ENCODE assay signal across 21 cellular contexts in genomic region chr22:40979871-40980270, GRCh38. TPM values are rescaled to one million over a fixed set of nuclear protein-coding genes. Genes with fewer than 3 reads are reported as not detected.
DNase-seq lines count a peak whose midpoint lies in the region; ATAC-seq and TF ChIP-seq lines count a peak whose summit lies in the region.
"Had no signal": no experiment of that assay in that cellular context is flagged by ENCODE, and none has a peak within 500 bp of the region (broad histone marks: within the 10 kb centered on the region; RNA-seq: fewer than 3 reads in every experiment).

No MANE protein-coding gene starts in this region.

- H4K91ac ChIP-seq in neuronal stem cell (ENCODE audit: low read depth, low read length, poor library complexity) = no peak overlapping the region

- H3K23ac ChIP-seq in neuronal stem cell (ENCODE audit: low read depth, low read length, poor library complexity) = no peak overlapping the region

- no peak for TF ChIP-seq CTCF in GM23338 (conservative IDR thresholded peaks at IDR 0.05; ENCODE audit: low read depth in 2 of 2)
- no peak for TF ChIP-seq CTCF in WTC11 (IDR thresholded peaks at IDR 0.05)
- TF ChIP-seq CTCF in mesothelial cell of epicardium (IDR thresholded peaks at IDR 0.05; ENCODE audit: unreplicated experiment) = no peak
- TF ChIP-seq CTCF in upper lobe of left lung (IDR thresholded peaks at IDR 0.05) = no peak

- no peak overlapping the region for H2BK12ac ChIP-seq in neuronal stem cell (ENCODE audit: low read length)

- no peak overlapping the region for H3K18ac ChIP-seq in neuronal stem cell (ENCODE audit: low read length)

- CTCF ChIA-PET in WTC11 (lab: Charles Lee) = interaction anchor here (1.8 kb wide), 1 partner anchor 258 kb away, joined by 8 read pairs; no protein-coding TSS in a partner anchor

- H3K27me3 Mint-ChIP-seq in GM23338 (ENCODE audit: insufficient read depth, low read depth, poor library complexity) = no peaks in the 10 kb centered on the region
- H3K27me3 Mint-ChIP-seq in WTC11 (ENCODE audit: low read depth) = no peaks in the 10 kb centered on the region
- no peaks in the 10 kb centered on the region for H3K27me3 Mint-ChIP-seq in mesothelial cell of epicardium (ENCODE audit: low read depth)
- H3K27me3 Mint-ChIP-seq: B cell; CD4-positive, alpha-beta T cell had no signal

- no peaks in the 10 kb centered on the region for H3K4me1 Mint-ChIP-seq in GM23338
- H3K4me1 Mint-ChIP-seq in WTC11 = no peaks in the 10 kb centered on the region
- peaks cover 4% of the 10 kb centered on the region for H3K4me1 Mint-ChIP-seq in mesothelial cell of epicardium
- H3K4me1 Mint-ChIP-seq: CD8-positive, alpha-beta memory T cell; H9 had no signal

- no peak overlapping the region for H4K8ac ChIP-seq in neuronal stem cell (ENCODE audit: low read depth, low read length)

- no peak overlapping the region for H3K4me3 ChIP-seq in GM23338
- no peak overlapping the region for H3K4me3 ChIP-seq in neuronal stem cell (ENCODE audit: low read length in 2 of 2)
- H3K4me3 ChIP-seq in upper lobe of left lung = no peak overlapping the region
- H3K4me3 ChIP-seq: BLaER1, GM12878, GM23248 had no signal

- no peaks in the 10 kb centered on the region for H3K79me2 ChIP-seq in GM23338 (replicated peaks; ENCODE audit: insufficient read depth)

- H3K4ac ChIP-seq in neuronal stem cell (ENCODE audit: low read length) = no peak overlapping the region

- no peaks in the 10 kb centered on the region for H3K36me3 Mint-ChIP-seq in GM23338 (ENCODE audit: low read depth)
- no peaks in the 10 kb centered on the region for H3K36me3 Mint-ChIP-seq in WTC11
- H3K36me3 Mint-ChIP-seq in mesothelial cell of epicardium = no peaks in the 10 kb centered on the region
- H3K36me3 Mint-ChIP-seq: CD8-positive, alpha-beta memory T cell had no signal

- H3K4me1 ChIP-seq in GM23338 (ENCODE audit: insufficient read depth) (no peaks in the 10 kb centered on the region), neuronal stem cell (ENCODE audit: control insufficient read depth in 2 of 2, insufficient read depth in 1 of 2, low read depth in 1 of 2, low read length in 2 of 2) (no peaks in the 10 kb centered on the region), upper lobe of left lung (no peaks in the 10 kb centered on the region)

- H2BK5ac ChIP-seq in neuronal stem cell (ENCODE audit: low read length) = no peak overlapping the region

- no peak overlapping the region for H3K9ac ChIP-seq in neuronal stem cell (ENCODE audit: low read depth, low read length, poor library complexity)
- H3K9ac ChIP-seq: BLaER1, GM23248 had no signal

- H2BK120ac ChIP-seq in neuronal stem cell (ENCODE audit: low read depth, low read length) = no peak overlapping the region

- H3K4me2 ChIP-seq in GM23338 (no peak overlapping the region), neuronal stem cell (ENCODE audit: insufficient read depth, low read length, poor library complexity, severe bottlenecking) (no peak overlapping the region)
- H3K4me2 ChIP-seq: BLaER1 had no signal

- H3K27ac Mint-ChIP-seq in GM23338 (no peak overlapping the region; the same call in 1 of the 2 replicates), WTC11 (peak overlapping the region; percentile 24; the same call in 1 of the 2 replicates), mesothelial cell of epicardium (peak overlapping the region; percentile 43)
- H3K27ac Mint-ChIP-seq: B cell; CD4-positive, alpha-beta T cell; CD8-positive, alpha-beta memory T cell had no signal

- DNase-seq in GM23338 (ENCODE audit: low spot score) (no peak), WTC11 (ENCODE audit: low spot score) (no peak), mesothelial cell of epicardium (ENCODE audit: low spot score in 2 of 2, unreplicated experiment in 2 of 2) (no peak), neuronal stem cell (ENCODE audit: low spot score) (no peak), upper lobe of left lung (no peak), AG08395 (ENCODE audit: low spot score) (no peak)
- DNase-seq: CD4-positive, alpha-beta T cell; CD8-positive, alpha-beta memory T cell; DMS 273 treated with DMSO at 0.1 percent for 48 hours; DMS79; EL; GDM1; GM23248; H9 had no signal

- no peak for TF ChIP-seq EP300 in upper lobe of left lung (IDR thresholded peaks at IDR 0.05)

- no peak overlapping the region for H3K4me3 Mint-ChIP-seq in GM23338
- H3K4me3 Mint-ChIP-seq in WTC11 = no peak overlapping the region
- no peak overlapping the region for H3K4me3 Mint-ChIP-seq in mesothelial cell of epicardium
- H3K4me3 Mint-ChIP-seq: B cell; CD4-positive, alpha-beta T cell; CD8-positive, alpha-beta memory T cell; H9 had no signal

- H2AK5ac ChIP-seq in neuronal stem cell (ENCODE audit: low read depth, low read length) = no peak overlapping the region

- H2BK15ac ChIP-seq in neuronal stem cell (ENCODE audit: low read length) = no peak overlapping the region

- no CpG with 5 or more reads among the region's 8 CpGs for WGBS in neuronal stem cell (ENCODE audit: extremely low coverage in 2 of 2, insufficient read length in 2 of 2, insufficient replicate concordance in 1 of 2), 2 donors
- WGBS in upper lobe of left lung, 2 donors = 90 to 92% methylated on average over 8 of the region's 8 CpGs

- H3K27ac ChIP-seq in GM23338 (ENCODE audit: low read depth) = 0 out of 2 replicates have a peak overlapping the region, but pooled peaks have one; percentile 45
- H3K27ac ChIP-seq in neuronal stem cell (replicated peaks; ENCODE audit: low read length) = no peak overlapping the region
- no peak overlapping the region for H3K27ac ChIP-seq in upper lobe of left lung
- H3K27ac ChIP-seq: BLaER1, C4-2B, GM23248 had no signal

- no peaks in the 10 kb centered on the region for H3F3A ChIP-seq in GM23338 (replicated peaks; ENCODE audit: low read depth)

- no peak overlapping the region for H3K14ac ChIP-seq in neuronal stem cell (ENCODE audit: low read length)

- H2AFZ ChIP-seq in GM23338 (peak overlapping the region; percentile 85), neuronal stem cell (ENCODE audit: low read length) (peak overlapping the region; percentile 43)
- H2AFZ ChIP-seq: GM23248 had no signal

- no peaks in the 10 kb centered on the region for H3K79me1 ChIP-seq in neuronal stem cell (ENCODE audit: low read depth, low read length)

- no peaks in the 10 kb centered on the region for H3K9me3 ChIP-seq in neuronal stem cell (replicated peaks in 1 of 2; ENCODE audit: control insufficient read depth in 2 of 2, insufficient read depth in 1 of 2, low read depth in 1 of 2, low read length in 2 of 2)
- H3K9me3 ChIP-seq in upper lobe of left lung = no peaks in the 10 kb centered on the region
- H3K9me3 ChIP-seq: BLaER1 had no signal

- TF ChIP-seq POLR2A in upper lobe of left lung (IDR thresholded peaks at IDR 0.05) = no peak

- H4K20me1 ChIP-seq in GM23338 (replicated peaks; ENCODE audit: insufficient read depth) = no peaks in the 10 kb centered on the region
- H4K20me1 ChIP-seq: BLaER1 had no signal

- H3K9me2 ChIP-seq in GM23338 (ENCODE audit: insufficient read depth) = no peaks in the 10 kb centered on the region

- H3K27me3 ChIP-seq in GM23338 (ENCODE audit: insufficient read depth) (no peaks in the 10 kb centered on the region), neuronal stem cell (ENCODE audit: control insufficient read depth in 3 of 3, insufficient read depth in 3 of 3, low read depth in 1 of 3, low read length in 3 of 3) (no peaks in the 10 kb centered on the region), upper lobe of left lung (no peaks in the 10 kb centered on the region)
- H3K27me3 ChIP-seq: BLaER1 had no signal

- POLR2A ChIA-PET in WTC11 (lab: Charles Lee) = no interaction called here

- no peak for ATAC-seq in GM23338
- ATAC-seq in WTC11 = no peak
- no peak for ATAC-seq in upper lobe of left lung (ENCODE audit: low FRiP score in 2 of 2)
- no peak for ATAC-seq in HG03439 (IDR thresholded peaks at IDR 0.05; ENCODE audit: unreplicated experiment)
- no peak for ATAC-seq in HG03139 (IDR thresholded peaks at IDR 0.05; ENCODE audit: unreplicated experiment)
- ATAC-seq: GM12878, HCT116 had no signal

- H3K36me3 ChIP-seq in GM23338 (ENCODE audit: insufficient read depth) (no peaks in the 10 kb centered on the region), neuronal stem cell (replicated peaks in 1 of 2; ENCODE audit: control insufficient read depth in 2 of 2, insufficient read depth in 2 of 2, low read length in 2 of 2) (no peaks in the 10 kb centered on the region), upper lobe of left lung (no peaks in the 10 kb centered on the region)
- H3K36me3 ChIP-seq: BLaER1 had no signal

- H3K9me3 Mint-ChIP-seq in GM23338 (no peaks in the 10 kb centered on the region), WTC11 (no peaks in the 10 kb centered on the region), mesothelial cell of epicardium (no peaks in the 10 kb centered on the region)
- H3K9me3 Mint-ChIP-seq: CD4-positive, alpha-beta T cell; CD8-positive, alpha-beta memory T cell; H9 had no signal

TF ChIP-seq in GM23338, 12 proteins besides CTCF, POLR2A, EP300 and RAD21 (continues in another document):
- TF ChIP-seq JUNB (IDR thresholded peaks at IDR 0.05; ENCODE audit: unreplicated experiment) = no peak

TF ChIP-seq in WTC11, 78 proteins besides CTCF, POLR2A, EP300 and RAD21:
- TF ChIP-seq CREM (CRISPR knock-in tag; IDR thresholded peaks at IDR 0.05) (no peak), ZNF396 (CRISPR knock-in tag; IDR thresholded peaks at IDR 0.05; ENCODE audit: borderline replicate concordance) (no peak), EMX1 (CRISPR knock-in tag; IDR thresholded peaks at IDR 0.05) (no peak)

RNA-seq across cellular contexts. Expression of gene RBX1, which starts 28.7 kb away (rescaled TPM):
- 31.7 and 36.7 TPM in 2 replicates for total RNA-seq in GM23338 (2014; rRNA removed; shearing (Covaris generic))
- 340 and 341 TPM in 2 replicates for polyA plus RNA-seq in GM23338 (2016; fragmentation: Nextera tagmentation; extraction: Ambion mirVana)
- total RNA-seq in WTC11 (2021) = 68.2 to 70.8 TPM (median 70.3 TPM) in 3 replicates
- total RNA-seq in mesothelial cell of epicardium = 56.7 to 60.4 TPM (median 60.1 TPM) in 3 replicates
- polyA plus RNA-seq in neuronal stem cell (2013, experiment 1 of 2) = 116 TPM
- polyA plus RNA-seq in neuronal stem cell (2013, experiment 2 of 2) = 120 TPM
- total RNA-seq in upper lobe of left lung = 10 to 100 TPM; 14.6 to 55.5 (median 46.1) TPM
